Comparison of ENCODE assay signal across 16 cellular contexts in genomic region chr2:96912356-96913116, GRCh38. TPM values are rescaled to one million over a fixed set of nuclear protein-coding genes. Genes with fewer than 3 reads are reported as not detected.
DNase-seq lines count a peak whose midpoint lies in the region; ATAC-seq and TF ChIP-seq lines count a peak whose summit lies in the region.
"Had no signal": no experiment of that assay in that cellular context is flagged by ENCODE, and none has a peak within 500 bp of the region (broad histone marks: within the 10 kb centered on the region; RNA-seq: fewer than 3 reads in every experiment).

No MANE protein-coding gene starts in this region.

- H3K9me3 ChIP-seq in trophoblast cell (ENCODE audit: insufficient read depth, low read depth, low read length) = no peaks in the 10 kb centered on the region
- H3K9me3 ChIP-seq in gastroesophageal sphincter = no peaks in the 10 kb centered on the region
- H3K9me3 ChIP-seq in esophagus muscularis mucosa = no peaks in the 10 kb centered on the region
- H3K9me3 ChIP-seq: thoracic aorta had no signal

- no peaks in the 10 kb centered on the region for H3K79me2 ChIP-seq in trophoblast cell (ENCODE audit: control insufficient read depth, insufficient read depth, low read length, poor library complexity)
- H3K79me2 ChIP-seq: hepatocyte had no signal

- peak overlapping the region; percentile 16 for H3K4ac ChIP-seq in trophoblast cell (ENCODE audit: low read depth, low read length)

- peak overlapping the region; percentile 9 for H2BK5ac ChIP-seq in trophoblast cell (ENCODE audit: low read depth, low read length, poor library complexity)

- no peak overlapping the region for H3K9ac ChIP-seq in trophoblast cell (ENCODE audit: low read length)
- H3K9ac ChIP-seq: GM23248 had no signal

- no peak for TF ChIP-seq CTCF in gastroesophageal sphincter (IDR thresholded peaks at IDR 0.05)
- no peak for TF ChIP-seq CTCF in esophagus muscularis mucosa (IDR thresholded peaks at IDR 0.05)

- H2BK120ac ChIP-seq in trophoblast cell (ENCODE audit: insufficient read depth, low read length, poor library complexity) = peak overlapping the region; percentile 39

- peaks cover 9% of the 10 kb centered on the region for H3K9me3 Mint-ChIP-seq in activated T-cell treated with anti-CD3 and anti-CD28 coated beads, Interleukin-2, amount 50 U/mL, for 4 hours
- peaks cover 0 to 5% (median 0%) of the 10 kb centered on the region in 3 donors for H3K9me3 Mint-ChIP-seq in IgD-negative memory B cell
- no peaks in the 10 kb centered on the region for H3K9me3 Mint-ChIP-seq in central memory CD8-positive, alpha-beta T cell

- TF ChIP-seq POLR2A in gastroesophageal sphincter (IDR thresholded peaks at IDR 0.05) (no peak), esophagus muscularis mucosa (IDR thresholded peaks at IDR 0.05; ENCODE audit: low read depth) (no peak)

- no peaks in the 10 kb centered on the region for H3K27me3 ChIP-seq in trophoblast cell (ENCODE audit: insufficient read depth, low read length)
- H3K27me3 ChIP-seq in gastroesophageal sphincter = no peaks in the 10 kb centered on the region
- H3K27me3 ChIP-seq in esophagus muscularis mucosa = no peaks in the 10 kb centered on the region
- H3K27me3 ChIP-seq: hepatocyte, spleen had no signal

- no peak overlapping the region for H4K8ac ChIP-seq in trophoblast cell (ENCODE audit: low read depth, low read length)

- peaks cover 4% of the 10 kb centered on the region for H3K36me3 Mint-ChIP-seq in activated T-cell treated with anti-CD3 and anti-CD28 coated beads, Interleukin-2, amount 50 U/mL, for 4 hours (ENCODE audit: insufficient read depth)
- H3K36me3 Mint-ChIP-seq in IgD-negative memory B cell = no peaks in the 10 kb centered on the region
- peaks cover 3% of the 10 kb centered on the region for H3K36me3 Mint-ChIP-seq in central memory CD8-positive, alpha-beta T cell (ENCODE audit: insufficient read depth)

- peaks cover 35 to 40% of the 10 kb centered on the region in 2 experiments for H3K4me1 ChIP-seq in trophoblast cell (ENCODE audit: control insufficient read depth in 1 of 2, insufficient read depth in 2 of 2, low read length in 2 of 2)
- H3K4me1 ChIP-seq in gastroesophageal sphincter = peaks cover 0 to 61% (median 23%) of the 10 kb centered on the region in 3 donors
- H3K4me1 ChIP-seq in esophagus muscularis mucosa = peaks cover 43 to 60% (median 46%) of the 10 kb centered on the region in 4 donors

- H3K79me1 ChIP-seq in trophoblast cell (ENCODE audit: low read length) = peaks cover 24% of the 10 kb centered on the region

- peak overlapping the region in 2 of 3 donors; percentile 73 to 75 for H3K27ac Mint-ChIP-seq in IgD-negative memory B cell
- H3K27ac Mint-ChIP-seq in central memory CD8-positive, alpha-beta T cell (ENCODE audit: low read depth) = peak overlapping the region; percentile 90

- no peak overlapping the region for H3K4me2 ChIP-seq in trophoblast cell (ENCODE audit: low read length)
- H3K4me2 ChIP-seq: hepatocyte had no signal

- H3K36me3 ChIP-seq in trophoblast cell (ENCODE audit: control insufficient read depth in 1 of 2, insufficient read depth in 2 of 2, low read length in 2 of 2) (no peaks in the 10 kb centered on the region), gastroesophageal sphincter (no peaks in the 10 kb centered on the region), esophagus muscularis mucosa (no peaks in the 10 kb centered on the region)
- H3K36me3 ChIP-seq: spleen, thoracic aorta had no signal

- H4K91ac ChIP-seq in trophoblast cell (ENCODE audit: low read depth, low read length) = peak overlapping the region; percentile 72

- peak overlapping the region; percentile 70 for H2BK12ac ChIP-seq in trophoblast cell (ENCODE audit: low read length)

- TF ChIP-seq EP300 in gastroesophageal sphincter (IDR thresholded peaks at IDR 0.05) (no peak), esophagus muscularis mucosa (IDR thresholded peaks at IDR 0.05) (no peak)

- H3K4me3 Mint-ChIP-seq in activated T-cell treated with anti-CD3 and anti-CD28 coated beads, Interleukin-2, amount 50 U/mL, for 4 hours = peak overlapping the region; percentile 71
- H3K4me3 Mint-ChIP-seq in IgD-negative memory B cell = peak overlapping the region in 3 of 4 donors; percentile 12 to 91 (median 88)
- H3K4me3 Mint-ChIP-seq in central memory CD8-positive, alpha-beta T cell = peak overlapping the region; percentile 81

- no peak for ATAC-seq in activated T-cell treated with anti-CD3 and anti-CD28 coated beads, Interleukin-2, amount 50 U/mL, for 4 hours
- ATAC-seq in central memory CD8-positive, alpha-beta T cell (replicated peaks; ENCODE audit: extremely low read depth, poor library complexity, severe bottlenecking) = peak; percentile 13
- ATAC-seq in gastroesophageal sphincter = no peak

- no peak overlapping the region for H3K4me3 ChIP-seq in trophoblast cell (ENCODE audit: low read depth, low read length)
- H3K4me3 ChIP-seq in gastroesophageal sphincter = no peak overlapping the region
- H3K4me3 ChIP-seq in esophagus muscularis mucosa = no peak overlapping the region
- H3K4me3 ChIP-seq: GM23248, hepatocyte, thoracic aorta had no signal

- intact Hi-C loops in esophagus muscularis mucosa (cut with DNase I) = no loop called here

- H2AFZ ChIP-seq in trophoblast cell (ENCODE audit: insufficient read depth, low read length, poor library complexity) = peak overlapping the region; percentile 8
- H2AFZ ChIP-seq: GM23248, hepatocyte had no signal

- H4K12ac ChIP-seq in trophoblast cell (ENCODE audit: low read depth, low read length) = no peak overlapping the region

- H3K27ac ChIP-seq in trophoblast cell (ENCODE audit: low read depth, low read length) (no peak overlapping the region), gastroesophageal sphincter (peak overlapping the region in 1 of 4 donors; percentile 2), esophagus muscularis mucosa (replicated peaks in 1 of 4) (peak overlapping the region in 1 of 4 donors; percentile 21)
- H3K27ac ChIP-seq: GM23248, hepatocyte, thoracic aorta had no signal

- peak overlapping the region; percentile 26 for H3K14ac ChIP-seq in trophoblast cell (ENCODE audit: low read length)

- peak overlapping the region; percentile 61 for H3K18ac ChIP-seq in trophoblast cell (ENCODE audit: low read length)

- no peak overlapping the region for H3K23ac ChIP-seq in trophoblast cell (ENCODE audit: low read length)

- peaks cover 65% of the 10 kb centered on the region for H3K4me1 Mint-ChIP-seq in activated T-cell treated with anti-CD3 and anti-CD28 coated beads, Interleukin-2, amount 50 U/mL, for 4 hours (ENCODE audit: low read depth)
- H3K4me1 Mint-ChIP-seq in IgD-negative memory B cell = peaks cover 15 to 23% (median 20%) of the 10 kb centered on the region in 3 donors
- H3K4me1 Mint-ChIP-seq in central memory CD8-positive, alpha-beta T cell = peaks cover 63% of the 10 kb centered on the region

- DNase-seq in activated T-cell treated with anti-CD3 and anti-CD28 coated beads, Interleukin-2, amount 50 U/mL, for 4 hours = no peak
- no peak for DNase-seq in activated T-cell treated with anti-CD3 and anti-CD28 coated beads, Interleukin-2, amount 50 U/mL, for 1 hour
- DNase-seq in central memory CD8-positive, alpha-beta T cell (ENCODE audit: low spot score in 2 of 2) = no peak
- DNase-seq in trophoblast cell = no peak
- no peak for DNase-seq in epidermal melanocyte (ENCODE audit: insufficient read length, low spot score)
- no peak for DNase-seq in esophagus muscularis mucosa (ENCODE audit: extremely low spot score)
- DNase-seq: activated CD4-positive, CD25-positive, alpha-beta regulatory T cell treated with anti-CD3 and anti-CD28 coated beads, Interleukin-2, amount 50 U/mL, for 72 hours; DMS 273 treated with DMSO at 0.1 percent for 48 hours; erythroblast; GM23248; NCI-H526 had no signal

- no CpG with 5 or more reads among the region's 21 CpGs for WGBS in trophoblast cell (ENCODE audit: extremely low coverage, insufficient coverage, insufficient read length)
- 66 to 68% methylated on average over 5 to 12 of the region's 21 CpGs for WGBS in gastroesophageal sphincter (ENCODE audit: low coverage in 1 of 2), 2 donors
- 77% methylated on average over 20 of the region's 21 CpGs for WGBS in esophagus muscularis mucosa

- peak overlapping the region; percentile 20 for H2AK5ac ChIP-seq in trophoblast cell (ENCODE audit: low read length)

- no peaks in the 10 kb centered on the region for H3K27me3 Mint-ChIP-seq in activated T-cell treated with anti-CD3 and anti-CD28 coated beads, Interleukin-2, amount 50 U/mL, for 4 hours (ENCODE audit: low read depth)
- peaks cover 6% of the 10 kb centered on the region for H3K27me3 Mint-ChIP-seq in IgD-negative memory B cell
- H3K27me3 Mint-ChIP-seq in central memory CD8-positive, alpha-beta T cell = no peaks in the 10 kb centered on the region

RNA-seq across cellular contexts. Expression of gene SEMA4C, which starts 42.7 kb away (rescaled TPM):
- total RNA-seq in activated T-cell treated with anti-CD3 and anti-CD28 coated beads, Interleukin-2, amount 50 U/mL, for 4 hours = 1 to 10 TPM; 7.5 to 9.7 (median 9.0) TPM
- 0.58 TPM for polyA plus RNA-seq in IgD-negative memory B cell
- 157 and 161 TPM in 2 replicates for polyA plus RNA-seq in trophoblast cell (2013)
- total RNA-seq in gastroesophageal sphincter (10 to 100 TPM; 58.7 to 66.6 (median 62.8) TPM), esophagus muscularis mucosa (10 to 100 TPM; 54.4 to 82.7 (median 75.4) TPM)

RNA-seq across cellular contexts. Expression of gene ANKRD39, which starts 54.7 kb away (rescaled TPM):
- total RNA-seq in activated T-cell treated with anti-CD3 and anti-CD28 coated beads, Interleukin-2, amount 50 U/mL, for 4 hours = 10 to 100 TPM; 42.4 to 44.4 (median 44.3) TPM
- polyA plus RNA-seq in IgD-negative memory B cell = 16.3 TPM
- 32.8 and 33.4 TPM in 2 replicates for polyA plus RNA-seq in trophoblast cell (2013)
- total RNA-seq in gastroesophageal sphincter (10 to 100 TPM; 13.3 to 20.4 (median 17.1) TPM), esophagus muscularis mucosa (10 to 100 TPM; 12.4 to 17.2 (median 14.7) TPM)

Comparison
In these comparisons a context has a peak if more than half of its experiments do, and no peak if none do; other contexts are left out.
1. RNA of gene SEMA4C, which starts 42.7 kb away (total RNA-seq): 54.4 to 82.7 TPM in esophagus muscularis mucosa and 58.7 to 66.6 TPM in gastroesophageal sphincter; 7.5 to 9.7 TPM in activated T-cell treated with anti-CD3 and anti-CD28 coated beads, Interleukin-2, amount 50 U/mL, for 4 hours; every median in the first group is over 4 times any median in the second.
2. Peak in every context shown above with its lines, with median percentiles within 50 percentile points of each other: H3K4me3 Mint-ChIP-seq.